Comparison of ENCODE assay signal across 10 cellular contexts in the genomic region with DNA sequence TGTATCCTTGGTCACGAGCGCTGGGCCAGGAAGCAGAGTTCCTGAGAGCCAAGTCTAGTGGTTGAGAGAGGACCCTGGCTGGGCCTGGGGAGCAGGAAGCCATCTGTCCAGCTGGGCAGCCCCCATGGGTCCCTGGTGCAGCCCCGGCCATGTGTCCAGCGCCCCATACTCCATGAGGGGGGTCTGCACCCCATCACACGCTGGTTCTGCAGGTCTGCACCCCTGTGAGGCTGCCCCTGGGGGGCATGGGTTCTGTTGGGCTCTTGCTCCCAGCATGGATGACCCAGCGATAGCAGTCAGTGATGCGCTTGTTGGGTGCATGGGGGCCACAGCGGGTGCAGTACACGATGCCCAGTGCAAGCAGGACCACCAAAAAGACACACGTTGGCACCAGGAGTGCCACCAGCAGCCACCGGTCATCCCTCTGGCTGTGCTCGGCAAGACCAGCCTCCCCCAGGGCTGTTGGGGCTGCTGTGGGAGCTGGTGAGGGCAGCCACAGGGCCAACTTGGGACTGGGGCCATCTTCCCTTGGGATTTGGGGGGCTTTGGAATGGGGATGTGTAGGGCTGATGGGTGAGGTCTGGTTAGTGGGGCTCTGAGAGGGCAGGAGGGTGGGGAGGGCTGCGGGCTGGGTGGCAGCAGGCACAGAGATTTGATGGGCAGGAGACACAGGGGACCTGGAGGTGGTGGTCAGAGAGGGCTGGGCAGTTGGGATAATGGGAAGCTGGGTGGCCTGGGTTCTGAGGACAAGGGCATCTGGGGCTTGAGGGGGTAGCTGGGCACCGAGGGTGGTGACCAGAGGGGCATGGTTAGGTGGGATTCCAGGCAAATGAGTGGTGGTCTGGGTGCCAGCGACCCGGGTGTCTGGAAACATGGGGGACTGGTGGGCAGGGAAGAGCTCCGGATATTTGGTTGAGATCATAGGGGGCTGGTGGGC. TPM values are rescaled to one million over a fixed set of nuclear protein-coding genes. Genes with fewer than 3 reads are reported as not detected.
DNase-seq lines count a peak whose midpoint lies in the region; ATAC-seq, FAIRE-seq and TF ChIP-seq lines count a peak whose summit lies in the region.
"Had no signal": no experiment of that assay in that cellular context is flagged by ENCODE, and none has a peak within 500 bp of the region (broad histone marks: within the 10 kb centered on the region; RNA-seq: fewer than 3 reads in every experiment).

No MANE protein-coding gene starts in this region.

- peaks cover 0 to 16% of the 10 kb centered on the region in 2 donors for H3K4me1 ChIP-seq in kidney (ENCODE audit: control insufficient read depth in 1 of 2, insufficient read depth in 1 of 2, low read depth in 1 of 2, low read length in 2 of 2)

- TF ChIP-seq CTCF in HFF-Myc (IDR thresholded peaks at IDR 0.05; ENCODE audit: low read depth, low read length, missing control alignments) (no peak), kidney (IDR thresholded peaks at IDR 0.05; ENCODE audit: borderline replicate concordance, extremely low read depth, insufficient read depth) (no peak)

- H3K4me3 Mint-ChIP-seq in activated naive CD8-positive, alpha-beta T cell: peak overlapping the region; percentile 86
- H3K4me3 Mint-ChIP-seq in stimulated activated naive CD8-positive, alpha-beta T cell treated with anti-CD3 and anti-CD28 coated beads, Interleukin-15, amount 100 ng/mL, for 72 hours: peak overlapping the region; percentile 91 to 95

- no peak for FAIRE-seq in kidney (lab: Jason Lieb, UNC)
- FAIRE-seq: endothelial cell of umbilical vein, G401.6 had no signal

- no peaks in the 10 kb centered on the region for H3K9me3 ChIP-seq in kidney (ENCODE audit: control insufficient read depth in 1 of 2, low read length in 2 of 2)

- intact Hi-C loops in kidney (cut with DNase I): no loop called here

- peaks cover 57% of the 10 kb centered on the region for H3K4me1 Mint-ChIP-seq in activated naive CD8-positive, alpha-beta T cell (ENCODE audit: low read depth)
- H3K4me1 Mint-ChIP-seq in stimulated activated naive CD8-positive, alpha-beta T cell treated with anti-CD3 and anti-CD28 coated beads, Interleukin-15, amount 100 ng/mL, for 72 hours: peaks cover 69% of the 10 kb centered on the region

- DNase-seq in HFF-Myc (ENCODE audit: extremely low read depth, low read depth): no peak
- peak; percentile 73 for DNase-seq in kidney
- no peak for DNase-seq in stimulated activated naive CD8-positive, alpha-beta T cell treated with anti-CD3 and anti-CD28 coated beads, Interleukin-15, amount 100 ng/mL, for 72 hours
- no peak for DNase-seq in GOT3 (lab: John Stamatoyannopoulos, UW)
- DNase-seq: Kasumi-1 had no signal

- H3K27ac ChIP-seq in kidney (ENCODE audit: low read depth in 2 of 2, low read length in 2 of 2): peak overlapping the region in 1 of 2 donors; percentile 22

- no peaks in the 10 kb centered on the region for H3K27me3 Mint-ChIP-seq in activated naive CD8-positive, alpha-beta T cell
- H3K27me3 Mint-ChIP-seq in stimulated activated naive CD8-positive, alpha-beta T cell treated with anti-CD3 and anti-CD28 coated beads, Interleukin-15, amount 100 ng/mL, for 72 hours: no peaks in the 10 kb centered on the region

- H3K4me3 ChIP-seq in HFF-Myc (replicated peaks; ENCODE audit: low read depth, low read length): peak overlapping the region; percentile 58
- H3K4me3 ChIP-seq in kidney (ENCODE audit: low read length in 2 of 2): peak overlapping the region in 1 of 2 donors; percentile 53

- H3K9ac ChIP-seq in kidney (ENCODE audit: low read length in 2 of 2): peak overlapping the region in 1 of 2 donors; percentile 17

- no peaks in the 10 kb centered on the region for H3K36me3 ChIP-seq in kidney (ENCODE audit: control insufficient read depth in 1 of 2, insufficient read depth in 2 of 2, low read length in 2 of 2)

- peaks cover 2% of the 10 kb centered on the region for H3K36me3 Mint-ChIP-seq in activated naive CD8-positive, alpha-beta T cell

- no peak for ATAC-seq in stimulated activated naive CD8-positive, alpha-beta T cell treated with anti-CD3 and anti-CD28 coated beads, Interleukin-15, amount 100 ng/mL, for 72 hours
- no peak for ATAC-seq in HG03469 (IDR thresholded peaks at IDR 0.05; ENCODE audit: unreplicated experiment)
- ATAC-seq in GM21528 (IDR thresholded peaks at IDR 0.05; ENCODE audit: low FRiP score, unreplicated experiment): no peak

- no peaks in the 10 kb centered on the region for H3K9me3 Mint-ChIP-seq in activated naive CD8-positive, alpha-beta T cell (ENCODE audit: low read depth)
- peaks cover 0 to 7% of the 10 kb centered on the region in 2 donors for H3K9me3 Mint-ChIP-seq in stimulated activated naive CD8-positive, alpha-beta T cell treated with anti-CD3 and anti-CD28 coated beads, Interleukin-15, amount 100 ng/mL, for 72 hours

- peak overlapping the region; percentile 93 for H3K27ac Mint-ChIP-seq in activated naive CD8-positive, alpha-beta T cell
- peak overlapping the region; percentile 92 to 95 for H3K27ac Mint-ChIP-seq in stimulated activated naive CD8-positive, alpha-beta T cell treated with anti-CD3 and anti-CD28 coated beads, Interleukin-15, amount 100 ng/mL, for 72 hours

RNA-seq across cellular contexts. Expression of gene CD248, which starts 2.0 kb away (rescaled TPM):
- total RNA-seq in kidney: 22.9 TPM
- 14.8 TPM for polyA plus RNA-seq in kidney (ENCODE audit: insufficient read depth, low read depth, low replicate concordance)
- total RNA-seq: endothelial cell of umbilical vein had no signal

RNA-seq across cellular contexts. Expression of gene RIN1, which starts 21.4 kb away (rescaled TPM):
- total RNA-seq in kidney: 9.2 TPM
- 2.3 TPM for polyA plus RNA-seq in kidney (ENCODE audit: insufficient read depth, low read depth, low replicate concordance)

RNA-seq across cellular contexts. Expression of gene TMEM151A, which starts 23.1 kb away (rescaled TPM):
- total RNA-seq in kidney: 0.19 TPM
- polyA plus RNA-seq in kidney (ENCODE audit: insufficient read depth, low read depth, low replicate concordance): not detected
- total RNA-seq: endothelial cell of umbilical vein had no signal
- polyA plus RNA-seq: endothelial cell of umbilical vein had no signal

RNA-seq across cellular contexts. Expression of gene YIF1A, which starts 25.9 kb away (rescaled TPM):
- 92.1 TPM for total RNA-seq in kidney
- polyA plus RNA-seq in kidney (ENCODE audit: insufficient read depth, low read depth, low replicate concordance): 115 TPM

RNA-seq across cellular contexts. Expression of gene BRMS1, which starts 30.1 kb away (rescaled TPM):
- 32.8 TPM for total RNA-seq in kidney
- 69.7 TPM for polyA plus RNA-seq in kidney (ENCODE audit: insufficient read depth, low read depth, low replicate concordance)
